1 cellular context compared by ENCODE assay signal in the genomic region with DNA sequence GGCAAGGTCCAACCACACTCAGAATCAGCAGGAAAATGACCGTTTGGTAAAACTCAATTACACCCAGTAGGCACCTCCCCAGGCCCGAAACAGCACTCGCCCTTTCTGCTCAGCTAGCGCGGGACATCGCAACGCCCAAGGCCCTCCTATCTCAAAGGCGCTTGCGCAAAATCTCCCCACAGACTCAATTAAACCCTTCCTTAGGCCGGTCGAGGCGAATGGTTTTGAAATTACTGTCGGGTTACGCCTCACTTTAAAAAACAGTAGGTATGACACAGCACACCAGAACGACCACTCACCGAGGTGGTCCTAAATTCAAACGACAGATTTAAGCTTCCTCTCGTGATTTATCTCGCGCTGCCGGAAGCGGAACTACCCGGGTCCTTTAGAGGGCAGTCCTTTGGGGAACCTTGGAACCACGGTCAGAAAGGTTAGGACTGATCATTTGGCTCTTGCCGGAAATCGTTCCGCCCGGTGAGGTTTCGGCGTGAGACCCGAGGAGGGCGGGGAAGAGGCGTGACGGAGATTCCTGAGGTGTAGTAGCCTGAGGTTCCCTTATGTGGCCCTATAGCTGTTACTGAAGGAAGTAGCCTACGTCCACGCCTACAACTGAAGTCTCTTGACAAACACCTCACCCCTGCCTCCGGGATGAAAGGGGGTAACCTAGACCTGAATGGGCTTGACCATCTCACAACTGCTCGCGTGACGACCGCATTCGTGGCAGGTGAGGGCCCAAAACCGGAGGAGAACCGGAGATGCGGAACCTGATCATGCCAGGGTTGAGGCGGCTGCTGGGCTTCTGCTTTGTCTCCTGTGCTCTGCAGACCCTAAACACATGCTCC.
TF ChIP-seq lines count a peak whose summit lies in the region.

GIN1 (minus strand) TSS at position 374 of the 842 bp plus-strand sequence. CDS start 11,431 bp downstream, outside the sequence.
PPIP5K2 (plus strand) TSS at position 537 of the 842 bp plus-strand sequence. CDS start 9,289 bp downstream, outside the sequence.

TF ChIP-seq in K562, 482 proteins besides CTCF, POLR2A, EP300 and RAD21 (continued from another document and continues in another):
- TF ChIP-seq, protein P1, sequence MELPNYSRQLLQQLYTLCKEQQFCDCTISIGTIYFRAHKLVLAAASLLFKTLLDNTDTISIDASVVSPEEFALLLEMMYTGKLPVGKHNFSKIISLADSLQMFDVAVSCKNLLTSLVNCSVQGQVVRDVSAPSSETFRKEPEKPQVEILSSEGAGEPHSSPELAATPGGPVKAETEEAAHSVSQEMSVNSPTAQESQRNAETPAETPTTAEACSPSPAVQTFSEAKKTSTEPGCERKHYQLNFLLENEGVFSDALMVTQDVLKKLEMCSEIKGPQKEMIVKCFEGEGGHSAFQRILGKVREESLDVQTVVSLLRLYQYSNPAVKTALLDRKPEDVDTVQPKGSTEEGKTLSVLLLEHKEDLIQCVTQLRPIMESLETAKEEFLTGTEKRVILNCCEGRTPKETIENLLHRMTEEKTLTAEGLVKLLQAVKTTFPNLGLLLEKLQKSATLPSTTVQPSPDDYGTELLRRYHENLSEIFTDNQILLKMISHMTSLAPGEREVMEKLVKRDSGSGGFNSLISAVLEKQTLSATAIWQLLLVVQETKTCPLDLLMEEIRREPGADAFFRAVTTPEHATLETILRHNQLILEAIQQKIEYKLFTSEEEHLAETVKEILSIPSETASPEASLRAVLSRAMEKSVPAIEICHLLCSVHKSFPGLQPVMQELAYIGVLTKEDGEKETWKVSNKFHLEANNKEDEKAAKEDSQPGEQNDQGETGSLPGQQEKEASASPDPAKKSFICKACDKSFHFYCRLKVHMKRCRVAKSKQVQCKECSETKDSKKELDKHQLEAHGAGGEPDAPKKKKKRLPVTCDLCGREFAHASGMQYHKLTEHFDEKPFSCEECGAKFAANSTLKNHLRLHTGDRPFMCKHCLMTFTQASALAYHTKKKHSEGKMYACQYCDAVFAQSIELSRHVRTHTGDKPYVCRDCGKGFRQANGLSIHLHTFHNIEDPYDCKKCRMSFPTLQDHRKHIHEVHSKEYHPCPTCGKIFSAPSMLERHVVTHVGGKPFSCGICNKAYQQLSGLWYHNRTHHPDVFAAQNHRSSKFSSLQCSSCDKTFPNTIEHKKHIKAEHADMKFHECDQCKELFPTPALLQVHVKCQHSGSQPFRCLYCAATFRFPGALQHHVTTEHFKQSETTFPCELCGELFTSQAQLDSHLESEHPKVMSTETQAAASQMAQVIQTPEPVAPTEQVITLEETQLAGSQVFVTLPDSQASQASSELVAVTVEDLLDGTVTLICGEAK (IDR thresholded peaks at IDR 0.05): peak; percentile 100
- TF ChIP-seq, protein P1 (CRISPR knock-in tag; IDR thresholded peaks at IDR 0.05): no peak
- TF ChIP-seq, protein P2, sequence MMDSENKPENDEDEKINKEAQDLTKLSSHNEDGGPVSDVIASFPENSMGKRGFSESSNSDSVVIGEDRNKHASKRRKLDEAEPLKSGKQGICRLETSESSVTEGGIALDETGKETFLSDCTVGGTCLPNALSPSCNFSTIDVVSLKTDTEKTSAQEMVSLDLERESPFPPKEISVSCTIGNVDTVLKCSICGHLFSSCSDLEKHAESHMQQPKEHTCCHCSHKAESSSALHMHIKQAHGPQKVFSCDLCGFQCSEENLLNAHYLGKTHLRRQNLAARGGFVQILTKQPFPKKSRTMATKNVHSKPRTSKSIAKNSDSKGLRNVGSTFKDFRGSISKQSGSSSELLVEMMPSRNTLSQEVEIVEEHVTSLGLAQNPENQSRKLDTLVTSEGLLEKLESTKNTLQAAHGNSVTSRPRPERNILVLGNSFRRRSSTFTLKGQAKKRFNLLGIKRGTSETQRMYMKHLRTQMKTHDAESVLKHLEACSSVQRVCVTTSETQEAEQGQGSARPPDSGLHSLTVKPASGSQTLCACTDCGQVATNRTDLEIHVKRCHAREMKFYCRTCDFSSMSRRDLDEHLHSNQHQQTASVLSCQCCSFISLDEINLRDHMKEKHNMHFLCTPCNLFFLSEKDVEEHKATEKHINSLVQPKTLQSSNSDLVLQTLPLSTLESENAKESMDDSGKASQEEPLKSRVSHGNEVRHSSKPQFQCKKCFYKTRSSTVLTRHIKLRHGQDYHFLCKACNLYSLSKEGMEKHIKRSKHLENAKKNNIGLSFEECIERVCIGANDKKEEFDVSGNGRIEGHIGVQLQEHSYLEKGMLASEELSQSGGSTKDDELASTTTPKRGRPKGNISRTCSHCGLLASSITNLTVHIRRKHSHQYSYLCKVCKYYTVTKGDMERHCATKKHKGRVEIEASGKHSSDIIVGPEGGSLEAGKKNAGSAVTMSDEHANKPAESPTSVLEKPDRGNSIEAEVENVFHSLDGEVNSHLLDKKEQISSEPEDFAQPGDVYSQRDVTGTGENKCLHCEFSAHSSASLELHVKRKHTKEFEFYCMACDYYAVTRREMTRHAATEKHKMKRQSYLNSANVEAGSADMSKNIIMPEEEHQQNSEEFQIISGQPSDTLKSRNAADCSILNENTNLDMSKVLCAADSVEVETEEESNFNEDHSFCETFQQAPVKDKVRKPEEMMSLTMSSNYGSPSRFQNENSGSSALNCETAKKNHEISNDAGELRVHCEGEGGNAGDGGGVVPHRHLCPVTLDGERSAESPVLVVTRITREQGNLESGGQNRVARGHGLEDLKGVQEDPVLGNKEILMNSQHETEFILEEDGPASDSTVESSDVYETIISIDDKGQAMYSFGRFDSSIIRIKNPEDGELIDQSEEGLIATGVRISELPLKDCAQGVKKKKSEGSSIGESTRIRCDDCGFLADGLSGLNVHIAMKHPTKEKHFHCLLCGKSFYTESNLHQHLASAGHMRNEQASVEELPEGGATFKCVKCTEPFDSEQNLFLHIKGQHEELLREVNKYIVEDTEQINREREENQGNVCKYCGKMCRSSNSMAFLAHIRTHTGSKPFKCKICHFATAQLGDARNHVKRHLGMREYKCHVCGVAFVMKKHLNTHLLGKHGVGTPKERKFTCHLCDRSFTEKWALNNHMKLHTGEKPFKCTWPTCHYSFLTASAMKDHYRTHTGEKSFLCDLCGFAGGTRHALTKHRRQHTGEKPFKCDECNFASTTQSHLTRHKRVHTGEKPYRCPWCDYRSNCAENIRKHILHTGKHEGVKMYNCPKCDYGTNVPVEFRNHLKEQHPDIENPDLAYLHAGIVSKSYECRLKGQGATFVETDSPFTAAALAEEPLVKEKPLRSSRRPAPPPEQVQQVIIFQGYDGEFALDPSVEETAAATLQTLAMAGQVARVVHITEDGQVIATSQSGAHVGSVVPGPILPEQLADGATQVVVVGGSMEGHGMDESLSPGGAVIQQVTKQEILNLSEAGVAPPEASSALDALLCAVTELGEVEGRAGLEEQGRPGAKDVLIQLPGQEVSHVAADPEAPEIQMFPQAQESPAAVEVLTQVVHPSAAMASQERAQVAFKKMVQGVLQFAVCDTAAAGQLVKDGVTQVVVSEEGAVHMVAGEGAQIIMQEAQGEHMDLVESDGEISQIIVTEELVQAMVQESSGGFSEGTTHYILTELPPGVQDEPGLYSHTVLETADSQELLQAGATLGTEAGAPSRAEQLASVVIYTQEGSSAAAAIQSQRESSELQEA (IDR thresholded peaks at IDR 0.05; ENCODE audit: low read depth): no peak
- TF ChIP-seq HNRNPH1 (optimal IDR thresholded peaks at IDR 0.05; ENCODE audit: low read depth, low read length): no peak
- no peak for TF ChIP-seq CBFA2T3 (IDR thresholded peaks at IDR 0.05)
- TF ChIP-seq BRF1 (IDR thresholded peaks at IDR 0.05; ENCODE audit: borderline replicate concordance, extremely low read depth, insufficient read length): no peak
- TF ChIP-seq ARNT (IDR thresholded peaks at IDR 0.05): peak; percentile 25 to 54; a peak in 2 of 4 replicates
- TF ChIP-seq RBM39 (optimal IDR thresholded peaks at IDR 0.05; ENCODE audit: low read depth, low read length): peak; percentile 15
- peak; percentile 89 for TF ChIP-seq NFRKB (IDR thresholded peaks at IDR 0.05; ENCODE audit: low read depth)
- TF ChIP-seq ETV6 (IDR thresholded peaks at IDR 0.05; ENCODE audit: borderline replicate concordance in 1 of 2, low read depth in 2 of 2, low read length in 1 of 2): no peak; a peak in 1 of 4 replicates
- TF ChIP-seq ETV6 (CRISPR knock-in tag; IDR thresholded peaks at IDR 0.05; ENCODE audit: borderline replicate concordance): peak; percentile 73; the same call in 1 of the 2 replicates
- no peak for TF ChIP-seq FOXJ3 (CRISPR knock-in tag; IDR thresholded peaks at IDR 0.05)
- TF ChIP-seq BHLHE40 (IDR thresholded peaks at IDR 0.05; ENCODE audit: low read length): peak; percentile 46; the same call in 1 of the 2 replicates
- no peak for TF ChIP-seq ZNF586 (CRISPR knock-in tag; conservative IDR thresholded peaks at IDR 0.05)
- TF ChIP-seq CC2D1A (IDR thresholded peaks at IDR 0.05): peak; percentile 89
- no peak for TF ChIP-seq ZNF239 (CRISPR knock-in tag; IDR thresholded peaks at IDR 0.05)
- peak; percentile 61; the same call in 1 of the 2 replicates for TF ChIP-seq DPF2 (IDR thresholded peaks at IDR 0.05)
- TF ChIP-seq, protein P3, sequence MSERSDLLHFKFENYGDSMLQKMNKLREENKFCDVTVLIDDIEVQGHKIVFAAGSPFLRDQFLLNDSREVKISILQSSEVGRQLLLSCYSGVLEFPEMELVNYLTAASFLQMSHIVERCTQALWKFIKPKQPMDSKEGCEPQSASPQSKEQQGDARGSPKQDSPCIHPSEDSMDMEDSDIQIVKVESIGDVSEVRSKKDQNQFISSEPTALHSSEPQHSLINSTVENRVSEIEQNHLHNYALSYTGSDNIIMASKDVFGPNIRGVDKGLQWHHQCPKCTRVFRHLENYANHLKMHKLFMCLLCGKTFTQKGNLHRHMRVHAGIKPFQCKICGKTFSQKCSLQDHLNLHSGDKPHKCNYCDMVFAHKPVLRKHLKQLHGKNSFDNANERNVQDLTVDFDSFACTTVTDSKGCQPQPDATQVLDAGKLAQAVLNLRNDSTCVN (CRISPR knock-in tag; IDR thresholded peaks at IDR 0.05): no peak
- no peak for TF ChIP-seq EWSR1 (IDR thresholded peaks at IDR 0.05; ENCODE audit: borderline replicate concordance, low read depth, partially characterized antibody)
- TF ChIP-seq ZNF134 (CRISPR knock-in tag; conservative IDR thresholded peaks at IDR 0.05): no peak
- peak; percentile 76 for TF ChIP-seq GTF2B (IDR thresholded peaks at IDR 0.05; ENCODE audit: extremely low read depth, insufficient read length)
- TF ChIP-seq HES1 (IDR thresholded peaks at IDR 0.05; ENCODE audit: low read depth): 0 out of 2 replicates have a peak, but pooled peaks have one; percentile 12
- TF ChIP-seq, protein P4, sequence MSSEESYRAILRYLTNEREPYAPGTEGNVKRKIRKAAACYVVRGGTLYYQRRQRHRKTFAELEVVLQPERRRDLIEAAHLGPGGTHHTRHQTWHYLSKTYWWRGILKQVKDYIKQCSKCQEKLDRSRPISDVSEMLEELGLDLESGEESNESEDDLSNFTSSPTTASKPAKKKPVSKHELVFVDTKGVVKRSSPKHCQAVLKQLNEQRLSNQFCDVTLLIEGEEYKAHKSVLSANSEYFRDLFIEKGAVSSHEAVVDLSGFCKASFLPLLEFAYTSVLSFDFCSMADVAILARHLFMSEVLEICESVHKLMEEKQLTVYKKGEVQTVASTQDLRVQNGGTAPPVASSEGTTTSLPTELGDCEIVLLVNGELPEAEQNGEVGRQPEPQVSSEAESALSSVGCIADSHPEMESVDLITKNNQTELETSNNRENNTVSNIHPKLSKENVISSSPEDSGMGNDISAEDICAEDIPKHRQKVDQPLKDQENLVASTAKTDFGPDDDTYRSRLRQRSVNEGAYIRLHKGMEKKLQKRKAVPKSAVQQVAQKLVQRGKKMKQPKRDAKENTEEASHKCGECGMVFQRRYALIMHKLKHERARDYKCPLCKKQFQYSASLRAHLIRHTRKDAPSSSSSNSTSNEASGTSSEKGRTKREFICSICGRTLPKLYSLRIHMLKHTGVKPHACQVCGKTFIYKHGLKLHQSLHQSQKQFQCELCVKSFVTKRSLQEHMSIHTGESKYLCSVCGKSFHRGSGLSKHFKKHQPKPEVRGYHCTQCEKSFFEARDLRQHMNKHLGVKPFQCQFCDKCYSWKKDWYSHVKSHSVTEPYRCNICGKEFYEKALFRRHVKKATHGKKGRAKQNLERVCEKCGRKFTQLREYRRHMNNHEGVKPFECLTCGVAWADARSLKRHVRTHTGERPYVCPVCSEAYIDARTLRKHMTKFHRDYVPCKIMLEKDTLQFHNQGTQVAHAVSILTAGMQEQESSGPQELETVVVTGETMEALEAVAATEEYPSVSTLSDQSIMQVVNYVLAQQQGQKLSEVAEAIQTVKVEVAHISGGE (CRISPR knock-in tag; IDR thresholded peaks at IDR 0.05): peak; percentile 97 to 100 (median 100)
- peak in 1 of 2 experiments; percentile 98; a peak in 2 of 4 replicates for TF ChIP-seq TRIM24 (IDR thresholded peaks at IDR 0.05)
- TF ChIP-seq POLR2G (IDR thresholded peaks at IDR 0.05; ENCODE audit: low read depth, low read length): peak; percentile 72
- TF ChIP-seq KAT7 (CRISPR knock-in tag; IDR thresholded peaks at IDR 0.05; ENCODE audit: borderline replicate concordance): 0 out of 2 replicates have a peak, but pooled peaks have one; percentile 9
- no peak for TF ChIP-seq RBM17 (IDR thresholded peaks at IDR 0.05; ENCODE audit: borderline replicate concordance, low read depth, low read length)
